In genomic region chr1:2358651-2359640, GRCh38 we compare ENCODE assay signal across 17 cellular contexts. TPM values are rescaled to one million over a fixed set of nuclear protein-coding genes. Genes with fewer than 3 reads are reported as not detected.
DNase-seq lines count a peak whose midpoint lies in the region; ATAC-seq and TF ChIP-seq lines count a peak whose summit lies in the region.
"Had no signal": no experiment of that assay in that cellular context is flagged by ENCODE, and none has a peak within 500 bp of the region (broad histone marks: within the 10 kb centered on the region; RNA-seq: fewer than 3 reads in every experiment).

No MANE protein-coding gene starts in this region.

- H3K27me3 Mint-ChIP-seq in dendritic cell treated with granulocyte-macrophage colony-stimulating factor and Interleukin-4, amounts not matched to agents 40 ng/mL and 50 ng/mL, for 4 days = peaks cover 5% of the 10 kb centered on the region

- H3K27me3 ChIP-seq in left ventricle myocardium inferior (ENCODE audit: low read depth) = no peaks in the 10 kb centered on the region
- H3K27me3 ChIP-seq in lower lobe of right lung (ENCODE audit: low read depth) = no peaks in the 10 kb centered on the region
- H3K27me3 ChIP-seq in spleen (replicated peaks in 1 of 7) = no peaks in the 10 kb centered on the region
- H3K27me3 ChIP-seq in uterus = no peaks in the 10 kb centered on the region
- H3K27me3 ChIP-seq: BLaER1 treated with 17β-estradiol and CSF1 and Interleukin-3, amounts not matched to agents 10 nM and 100 nM had no signal

- no peaks in the 10 kb centered on the region for H3K36me3 Mint-ChIP-seq in dendritic cell treated with granulocyte-macrophage colony-stimulating factor and Interleukin-4, amounts not matched to agents 40 ng/mL and 50 ng/mL, for 4 days (ENCODE audit: low read depth)

- TF ChIP-seq POLR2A in spleen (IDR thresholded peaks at IDR 0.05) (no peak), uterus (IDR thresholded peaks at IDR 0.05) (no peak)

- H3K4me1 Mint-ChIP-seq in dendritic cell treated with granulocyte-macrophage colony-stimulating factor and Interleukin-4, amounts not matched to agents 40 ng/mL and 50 ng/mL, for 4 days (ENCODE audit: low read depth) = peaks cover 15% of the 10 kb centered on the region

- H3K9me3 ChIP-seq in left ventricle myocardium inferior (replicated peaks) = peaks cover 12% of the 10 kb centered on the region
- no peaks in the 10 kb centered on the region for H3K9me3 ChIP-seq in lower lobe of right lung
- H3K9me3 ChIP-seq in spleen = peaks cover 0 to 11% (median 8%) of the 10 kb centered on the region in 8 donors
- no peaks in the 10 kb centered on the region for H3K9me3 ChIP-seq in uterus

- intact Hi-C loops in Right ventricle myocardium inferior (cut with DNase I) (no loop called here), left ventricle myocardium inferior (cut with micrococcal nuclease) (no loop called here), lower lobe of right lung (cut with DNase I) (no loop called here), spleen (cut with DNase I; ENCODE audit: low total_unique reads) (no loop called here), uterus (cut with DNase I; ENCODE audit: low total_unique reads) (no loop called here)
- intact Hi-C loops in dendritic cell treated with granulocyte-macrophage colony-stimulating factor and Interleukin-4, amounts not matched to agents 40 ng/mL and 50 ng/mL, for 4 days (cut with micrococcal nuclease) = no loop called here

- H3K4me3 ChIP-seq in left ventricle myocardium inferior (no peak overlapping the region), lower lobe of right lung (no peak overlapping the region), spleen (no peak overlapping the region), uterus (no peak overlapping the region)
- H3K4me3 ChIP-seq: BLaER1 treated with 17β-estradiol and CSF1 and Interleukin-3, amounts not matched to agents 10 nM and 100 nM had no signal

- no peak for ATAC-seq in Right ventricle myocardium inferior
- ATAC-seq in lower lobe of right lung = peak in 1 of 2 donors; percentile 13
- ATAC-seq: PC-3 had no signal

- TF ChIP-seq CTCF in left ventricle myocardium inferior (IDR thresholded peaks at IDR 0.05; ENCODE audit: borderline replicate concordance) (no peak), lower lobe of right lung (IDR thresholded peaks at IDR 0.05) (no peak), spleen (IDR thresholded peaks at IDR 0.05 in 8 of 11, conservative IDR thresholded peaks at IDR 0.05 in 3 of 11) (no peak), uterus (IDR thresholded peaks at IDR 0.05) (no peak)

- no peak overlapping the region for H3K4me3 Mint-ChIP-seq in dendritic cell treated with granulocyte-macrophage colony-stimulating factor and Interleukin-4, amounts not matched to agents 40 ng/mL and 50 ng/mL, for 4 days

- WGBS in spleen, 5 donors = 80 to 90% (median 85%) methylated on average over 18 to 24 of the region's 24 CpGs

- H3K36me3 ChIP-seq in left ventricle myocardium inferior (no peaks in the 10 kb centered on the region), lower lobe of right lung (no peaks in the 10 kb centered on the region), spleen (peaks cover 0 to 5% (median 0%) of the 10 kb centered on the region in 6 donors), uterus (no peaks in the 10 kb centered on the region)
- H3K36me3 ChIP-seq: BLaER1 treated with 17β-estradiol and CSF1 and Interleukin-3, amounts not matched to agents 10 nM and 100 nM had no signal

- no peaks in the 10 kb centered on the region for H3K4me1 ChIP-seq in left ventricle myocardium inferior
- no peaks in the 10 kb centered on the region for H3K4me1 ChIP-seq in lower lobe of right lung
- H3K4me1 ChIP-seq in spleen = no peaks in the 10 kb centered on the region
- no peaks in the 10 kb centered on the region for H3K4me1 ChIP-seq in uterus

- no peak overlapping the region for H3K27ac ChIP-seq in left ventricle myocardium inferior (replicated peaks)
- no peak overlapping the region for H3K27ac ChIP-seq in lower lobe of right lung
- no peak overlapping the region for H3K27ac ChIP-seq in spleen
- no peak overlapping the region for H3K27ac ChIP-seq in uterus
- H3K27ac ChIP-seq: BLaER1 treated with 17β-estradiol and CSF1 and Interleukin-3, amounts not matched to agents 10 nM and 100 nM had no signal

- H3K9me3 Mint-ChIP-seq in dendritic cell treated with granulocyte-macrophage colony-stimulating factor and Interleukin-4, amounts not matched to agents 40 ng/mL and 50 ng/mL, for 4 days = peaks cover 5% of the 10 kb centered on the region

- DNase-seq in Right ventricle myocardium inferior (ENCODE audit: missing footprints) (peak; percentile 65), left ventricle myocardium inferior (no peak), lower lobe of right lung (peak; percentile 28), spleen (peak; percentile 40), NCI-H187 (lab: John Stamatoyannopoulos, UW) (no peak), uterus (no peak)
- no peak for DNase-seq in stimulated activated CD4-positive, alpha-beta T cell treated with anti-CD3 and anti-CD28 coated beads, Interleukin-15, amount 100 ng/mL, for 24 hours
- DNase-seq: GDM1, GOT3, KG1, NCI-H1417 treated with DMSO at 0.1 percent for 48 hours, NCI-H2029 treated with DMSO at 0.1 percent for 48 hours, NCI-H2171 treated with DMSO at 0.1 percent for 48 hours, NCI-H446 treated with DMSO at 0.1 percent for 48 hours, PC-3 had no signal

- H3K27ac Mint-ChIP-seq in dendritic cell treated with granulocyte-macrophage colony-stimulating factor and Interleukin-4, amounts not matched to agents 40 ng/mL and 50 ng/mL, for 4 days = peak overlapping the region; percentile 1

RNA-seq across cellular contexts. Expression of gene MORN1, which starts 32.4 kb away (rescaled TPM):
- 4.9 TPM for total RNA-seq in Right ventricle myocardium inferior
- 4.5 TPM for total RNA-seq in left ventricle myocardium inferior
- total RNA-seq in lower lobe of right lung = 13.4 TPM
- total RNA-seq in spleen = 10 to 100 TPM in 2 of 7 donors, 1 to 10 TPM in 5; 5.9 to 13.5 (median 8.4) TPM
- polyA plus RNA-seq in spleen = 1 to 10 TPM; 1.9 to 5.8 (median 2.2) TPM
- total RNA-seq in uterus = 10 to 100 TPM in 2 of 4 donors, 1 to 10 TPM in 1, under 1 TPM in 1; 0.59 to 20.0 (median 9.5) TPM

RNA-seq across cellular contexts. Expression of gene RER1, which starts 32.7 kb away (rescaled TPM):
- 85.8 TPM for total RNA-seq in Right ventricle myocardium inferior
- 80.5 TPM for total RNA-seq in left ventricle myocardium inferior
- total RNA-seq in lower lobe of right lung = 133 TPM
- total RNA-seq in spleen = 100 to 1,000 TPM in 3 of 7 donors, 10 to 100 TPM in 4; 70.1 to 131 (median 91.8) TPM
- polyA plus RNA-seq in spleen = 10 to 100 TPM; 51.1 to 77.0 (median 68.7) TPM
- 100 to 1,000 TPM in 1 of 4 donors, 10 to 100 TPM in 3; 34.1 to 105 (median 57.3) TPM for total RNA-seq in uterus

RNA-seq across cellular contexts. Expression of gene PEX10, which starts 53.4 kb away (rescaled TPM):
- 14.5 TPM for total RNA-seq in Right ventricle myocardium inferior
- total RNA-seq in left ventricle myocardium inferior = 15.8 TPM
- total RNA-seq in lower lobe of right lung = 12.4 TPM
- total RNA-seq in spleen = 10 to 100 TPM; 10.2 to 18.9 (median 16.3) TPM
- polyA plus RNA-seq in spleen = 10 to 100 TPM; 12.5 to 19.1 (median 13.0) TPM
- 10 to 100 TPM in 3 of 4 donors, under 1 TPM in 1; 0.77 to 23.6 (median 13.2) TPM for total RNA-seq in uterus

Comparison
In these comparisons a context has a peak if more than half of its experiments do, and no peak if none do; other contexts are left out.
1. DNase-seq: peak in Right ventricle myocardium inferior (single experiment), lower lobe of right lung (single experiment) and spleen (single experiment); none in left ventricle myocardium inferior (single experiment), NCI-H187 (0 of 2), uterus (0 of 2) and stimulated activated CD4-positive, alpha-beta T cell treated with anti-CD3 and anti-CD28 coated beads, Interleukin-15, amount 100 ng/mL, for 24 hours (single experiment).